Comparison of ENCODE assay signal across 1 cellular context in genomic region chr7:91242097-91242846, GRCh38.
TF ChIP-seq lines count a peak whose summit lies in the region.

No MANE protein-coding gene starts in this region.

TF ChIP-seq in HCT116, 20 proteins besides CTCF, POLR2A, EP300 and RAD21 (continued from another document):
- TF ChIP-seq REST (IDR thresholded peaks at IDR 0.05; ENCODE audit: low read depth) (no peak), EGR1 (IDR thresholded peaks at IDR 0.05; ENCODE audit: low read depth) (no peak), TCF7L2 (IDR thresholded peaks at IDR 0.05; ENCODE audit: borderline replicate concordance, extremely low read depth, insufficient read depth, insufficient read length) (no peak), ZBTB33 (IDR thresholded peaks at IDR 0.05; ENCODE audit: extremely low read depth, insufficient replicate concordance, low read length) (no peak), SRF (IDR thresholded peaks at IDR 0.05; ENCODE audit: low read depth) (no peak), CEBPB (IDR thresholded peaks at IDR 0.05; ENCODE audit: low read depth) (no peak), SP1 (IDR thresholded peaks at IDR 0.05; ENCODE audit: low read depth) (no peak), ATF3 (IDR thresholded peaks at IDR 0.05) (no peak), POLR2AphosphoS5 (IDR thresholded peaks at IDR 0.05; ENCODE audit: low read depth, low read length) (no peak), MAX (IDR thresholded peaks at IDR 0.05) (no peak), ELF1 (IDR thresholded peaks at IDR 0.05; ENCODE audit: borderline replicate concordance, low read depth) (no peak), EZH2 (IDR thresholded peaks at IDR 0.05) (no peak)
